In the genomic region with DNA sequence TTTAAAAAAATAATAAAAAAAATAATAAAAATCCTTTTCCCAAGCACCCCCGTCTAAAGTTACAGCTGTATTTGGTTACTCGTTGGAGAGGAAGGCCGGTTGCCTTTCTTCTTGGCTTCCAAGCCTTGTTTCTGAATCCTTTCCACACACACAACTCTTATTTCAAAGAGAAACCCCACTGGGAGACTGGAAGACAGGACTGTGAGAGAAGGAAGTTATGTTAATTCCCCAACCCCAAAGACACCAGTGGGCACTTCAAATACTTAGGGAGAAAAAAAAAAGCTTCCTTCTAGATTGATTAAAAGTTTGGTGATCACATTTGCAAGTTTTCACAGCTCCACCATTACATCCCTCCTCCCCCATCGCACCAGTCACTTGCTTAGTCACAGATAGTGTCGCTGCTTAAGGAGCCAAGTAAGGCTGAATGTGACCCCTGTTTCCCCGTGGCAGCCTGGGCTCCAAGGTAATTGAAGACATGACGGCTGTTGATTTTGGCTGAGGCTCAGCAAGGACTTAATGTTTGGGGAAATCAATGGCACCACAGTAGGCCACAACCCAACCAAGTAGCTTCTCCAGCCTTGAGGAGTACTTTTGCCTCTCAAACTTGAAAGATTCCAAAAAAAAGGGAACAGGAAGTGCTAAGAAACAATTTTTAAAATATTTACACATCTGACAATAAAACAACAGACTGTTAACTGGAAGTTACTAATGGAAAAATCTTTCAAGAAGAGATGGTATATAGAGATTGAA, we compare ENCODE assay signal across 1 cellular context.
TF ChIP-seq lines count a peak whose summit lies in the region.

No MANE protein-coding gene starts in this region.

TF ChIP-seq in K562, 482 proteins besides CTCF, POLR2A, EP300 and RAD21 (continues in another document):
- TF ChIP-seq RBBP5 (IDR thresholded peaks at IDR 0.05; ENCODE audit: borderline replicate concordance, insufficient read depth, low read length, poor library complexity, severe bottlenecking): no peak
- 0 out of 2 replicates have a peak, but pooled peaks have one; percentile 32 for TF ChIP-seq EHMT2 (IDR thresholded peaks at IDR 0.05)
- TF ChIP-seq, protein P1, sequence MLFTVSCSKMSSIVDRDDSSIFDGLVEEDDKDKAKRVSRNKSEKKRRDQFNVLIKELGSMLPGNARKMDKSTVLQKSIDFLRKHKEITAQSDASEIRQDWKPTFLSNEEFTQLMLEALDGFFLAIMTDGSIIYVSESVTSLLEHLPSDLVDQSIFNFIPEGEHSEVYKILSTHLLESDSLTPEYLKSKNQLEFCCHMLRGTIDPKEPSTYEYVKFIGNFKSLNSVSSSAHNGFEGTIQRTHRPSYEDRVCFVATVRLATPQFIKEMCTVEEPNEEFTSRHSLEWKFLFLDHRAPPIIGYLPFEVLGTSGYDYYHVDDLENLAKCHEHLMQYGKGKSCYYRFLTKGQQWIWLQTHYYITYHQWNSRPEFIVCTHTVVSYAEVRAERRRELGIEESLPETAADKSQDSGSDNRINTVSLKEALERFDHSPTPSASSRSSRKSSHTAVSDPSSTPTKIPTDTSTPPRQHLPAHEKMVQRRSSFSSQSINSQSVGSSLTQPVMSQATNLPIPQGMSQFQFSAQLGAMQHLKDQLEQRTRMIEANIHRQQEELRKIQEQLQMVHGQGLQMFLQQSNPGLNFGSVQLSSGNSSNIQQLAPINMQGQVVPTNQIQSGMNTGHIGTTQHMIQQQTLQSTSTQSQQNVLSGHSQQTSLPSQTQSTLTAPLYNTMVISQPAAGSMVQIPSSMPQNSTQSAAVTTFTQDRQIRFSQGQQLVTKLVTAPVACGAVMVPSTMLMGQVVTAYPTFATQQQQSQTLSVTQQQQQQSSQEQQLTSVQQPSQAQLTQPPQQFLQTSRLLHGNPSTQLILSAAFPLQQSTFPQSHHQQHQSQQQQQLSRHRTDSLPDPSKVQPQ (CRISPR knock-in tag; IDR thresholded peaks at IDR 0.05; ENCODE audit: borderline replicate concordance): no peak
- peak; percentile 43; the same call in 1 of the 2 replicates for TF ChIP-seq DPF2 (IDR thresholded peaks at IDR 0.05)
- TF ChIP-seq CBFA2T3 (IDR thresholded peaks at IDR 0.05): no peak
- no peak for TF ChIP-seq ZNF785 (CRISPR knock-in tag; IDR thresholded peaks at IDR 0.05)
- TF ChIP-seq ZNF699 (CRISPR knock-in tag; IDR thresholded peaks at IDR 0.05; ENCODE audit: insufficient replicate concordance): no peak
- TF ChIP-seq SOX6 (IDR thresholded peaks at IDR 0.05): no peak
- TF ChIP-seq CCNT2 (IDR thresholded peaks at IDR 0.05; ENCODE audit: borderline replicate concordance, extremely low read depth, insufficient read length, low read depth, low read length): no peak
- TF ChIP-seq NFE2L1 (tag; IDR thresholded peaks at IDR 0.05; ENCODE audit: borderline replicate concordance, low read depth): no peak
- TF ChIP-seq NFE2 (IDR thresholded peaks at IDR 0.05; ENCODE audit: low read depth): peak; percentile 37; the same call in 1 of the 2 replicates
- TF ChIP-seq HMG20A (CRISPR knock-in tag; conservative IDR thresholded peaks at IDR 0.05): no peak
- TF ChIP-seq CBFB (CRISPR knock-in tag; IDR thresholded peaks at IDR 0.05): no peak
- no peak for TF ChIP-seq SMAD2 (IDR thresholded peaks at IDR 0.05; ENCODE audit: low read depth, low read length)
- 0 out of 4 replicates have a peak, but pooled peaks of 1 of the 2 experiments have one; percentile 29 for TF ChIP-seq TRIM24 (IDR thresholded peaks at IDR 0.05)
- no peak for TF ChIP-seq SLC30A9 (CRISPR knock-in tag; IDR thresholded peaks at IDR 0.05)
- TF ChIP-seq, protein P2, sequence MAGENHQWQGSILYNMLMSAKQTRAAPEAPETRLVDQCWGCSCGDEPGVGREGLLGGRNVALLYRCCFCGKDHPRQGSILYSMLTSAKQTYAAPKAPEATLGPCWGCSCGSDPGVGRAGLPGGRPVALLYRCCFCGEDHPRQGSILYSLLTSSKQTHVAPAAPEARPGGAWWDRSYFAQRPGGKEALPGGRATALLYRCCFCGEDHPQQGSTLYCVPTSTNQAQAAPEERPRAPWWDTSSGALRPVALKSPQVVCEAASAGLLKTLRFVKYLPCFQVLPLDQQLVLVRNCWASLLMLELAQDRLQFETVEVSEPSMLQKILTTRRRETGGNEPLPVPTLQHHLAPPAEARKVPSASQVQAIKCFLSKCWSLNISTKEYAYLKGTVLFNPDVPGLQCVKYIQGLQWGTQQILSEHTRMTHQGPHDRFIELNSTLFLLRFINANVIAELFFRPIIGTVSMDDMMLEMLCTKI (IDR thresholded peaks at IDR 0.05; ENCODE audit: partially characterized antibody): no peak
- TF ChIP-seq ZNF384 (IDR thresholded peaks at IDR 0.05; ENCODE audit: low read depth, low read length): no peak
- no peak for TF ChIP-seq PREB (CRISPR knock-in tag; IDR thresholded peaks at IDR 0.05)
- TF ChIP-seq U2AF2 (optimal IDR thresholded peaks at IDR 0.05; ENCODE audit: low read depth, low read length): no peak
- TF ChIP-seq ZKSCAN3 (CRISPR knock-in tag; IDR thresholded peaks at IDR 0.05): no peak
- TF ChIP-seq E2F6 (IDR thresholded peaks at IDR 0.05; ENCODE audit: borderline replicate concordance in 1 of 2, extremely low read depth in 1 of 2, insufficient read depth in 1 of 2, insufficient read length in 1 of 2, low read depth in 1 of 2, low read length in 1 of 2, poor library complexity in 1 of 2, severe bottlenecking in 1 of 2): peak in 1 of 2 experiments; percentile 30
- no peak for TF ChIP-seq PYGO2 (tag; IDR thresholded peaks at IDR 0.05)
- no peak for TF ChIP-seq MNT (conservative IDR thresholded peaks at IDR 0.05)
- no peak for TF ChIP-seq THRA (IDR thresholded peaks at IDR 0.05)
- TF ChIP-seq KLF16 (IDR thresholded peaks at IDR 0.05): no peak
- 0 out of 2 replicates have a peak, but pooled peaks have one; percentile 10 for TF ChIP-seq ZNF316 (IDR thresholded peaks at IDR 0.05)
- TF ChIP-seq POLR2H (tag; IDR thresholded peaks at IDR 0.05; ENCODE audit: low read depth): no peak
- no peak for TF ChIP-seq PRMT5 (CRISPR knock-in tag; IDR thresholded peaks at IDR 0.05)
- no peak for TF ChIP-seq ZNF23 (CRISPR knock-in tag; IDR thresholded peaks at IDR 0.05)
- TF ChIP-seq, protein P3, sequence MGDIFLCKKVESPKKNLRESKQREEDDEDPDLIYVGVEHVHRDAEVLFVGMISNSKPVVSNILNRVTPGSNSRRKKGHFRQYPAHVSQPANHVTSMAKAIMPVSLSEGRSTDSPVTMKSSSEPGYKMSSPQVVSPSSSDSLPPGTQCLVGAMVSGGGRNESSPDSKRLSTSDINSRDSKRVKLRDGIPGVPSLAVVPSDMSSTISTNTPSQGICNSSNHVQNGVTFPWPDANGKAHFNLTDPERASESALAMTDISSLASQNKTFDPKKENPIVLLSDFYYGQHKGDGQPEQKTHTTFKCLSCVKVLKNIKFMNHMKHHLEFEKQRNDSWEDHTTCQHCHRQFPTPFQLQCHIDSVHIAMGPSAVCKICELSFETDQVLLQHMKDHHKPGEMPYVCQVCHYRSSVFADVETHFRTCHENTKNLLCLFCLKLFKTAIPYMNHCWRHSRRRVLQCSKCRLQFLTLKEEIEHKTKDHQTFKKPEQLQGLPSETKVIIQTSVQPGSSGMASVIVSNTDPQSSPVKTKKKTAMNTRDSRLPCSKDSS (IDR thresholded peaks at IDR 0.05; ENCODE audit: low read depth, partially characterized antibody): no peak
- TF ChIP-seq POLR2AphosphoS5 (IDR thresholded peaks at IDR 0.05; ENCODE audit: control insufficient read depth, insufficient read depth, low read depth, low read length): no peak
- TF ChIP-seq POLR2AphosphoS2 (IDR thresholded peaks at IDR 0.05; ENCODE audit: low read length): no peak
- 0 out of 2 replicates have a peak, but pooled peaks have one; percentile 18 for TF ChIP-seq NFRKB (IDR thresholded peaks at IDR 0.05; ENCODE audit: low read depth)
- TF ChIP-seq, protein P4, sequence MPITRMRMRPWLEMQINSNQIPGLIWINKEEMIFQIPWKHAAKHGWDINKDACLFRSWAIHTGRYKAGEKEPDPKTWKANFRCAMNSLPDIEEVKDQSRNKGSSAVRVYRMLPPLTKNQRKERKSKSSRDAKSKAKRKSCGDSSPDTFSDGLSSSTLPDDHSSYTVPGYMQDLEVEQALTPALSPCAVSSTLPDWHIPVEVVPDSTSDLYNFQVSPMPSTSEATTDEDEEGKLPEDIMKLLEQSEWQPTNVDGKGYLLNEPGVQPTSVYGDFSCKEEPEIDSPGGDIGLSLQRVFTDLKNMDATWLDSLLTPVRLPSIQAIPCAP (CRISPR knock-in tag; IDR thresholded peaks at IDR 0.05; ENCODE audit: borderline replicate concordance): no peak
- TF ChIP-seq NFIC (IDR thresholded peaks at IDR 0.05): peak; percentile 23; the same call in 1 of the 2 replicates
- no peak for TF ChIP-seq BRCA1 (IDR thresholded peaks at IDR 0.05)
- TF ChIP-seq BRCA1 (CRISPR knock-in tag; IDR thresholded peaks at IDR 0.05): no peak
- TF ChIP-seq, protein P5, sequence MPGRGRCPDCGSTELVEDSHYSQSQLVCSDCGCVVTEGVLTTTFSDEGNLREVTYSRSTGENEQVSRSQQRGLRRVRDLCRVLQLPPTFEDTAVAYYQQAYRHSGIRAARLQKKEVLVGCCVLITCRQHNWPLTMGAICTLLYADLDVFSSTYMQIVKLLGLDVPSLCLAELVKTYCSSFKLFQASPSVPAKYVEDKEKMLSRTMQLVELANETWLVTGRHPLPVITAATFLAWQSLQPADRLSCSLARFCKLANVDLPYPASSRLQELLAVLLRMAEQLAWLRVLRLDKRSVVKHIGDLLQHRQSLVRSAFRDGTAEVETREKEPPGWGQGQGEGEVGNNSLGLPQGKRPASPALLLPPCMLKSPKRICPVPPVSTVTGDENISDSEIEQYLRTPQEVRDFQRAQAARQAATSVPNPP (IDR thresholded peaks at IDR 0.05; ENCODE audit: borderline replicate concordance, insufficient read depth, insufficient read length): no peak
- TF ChIP-seq, protein P6, sequence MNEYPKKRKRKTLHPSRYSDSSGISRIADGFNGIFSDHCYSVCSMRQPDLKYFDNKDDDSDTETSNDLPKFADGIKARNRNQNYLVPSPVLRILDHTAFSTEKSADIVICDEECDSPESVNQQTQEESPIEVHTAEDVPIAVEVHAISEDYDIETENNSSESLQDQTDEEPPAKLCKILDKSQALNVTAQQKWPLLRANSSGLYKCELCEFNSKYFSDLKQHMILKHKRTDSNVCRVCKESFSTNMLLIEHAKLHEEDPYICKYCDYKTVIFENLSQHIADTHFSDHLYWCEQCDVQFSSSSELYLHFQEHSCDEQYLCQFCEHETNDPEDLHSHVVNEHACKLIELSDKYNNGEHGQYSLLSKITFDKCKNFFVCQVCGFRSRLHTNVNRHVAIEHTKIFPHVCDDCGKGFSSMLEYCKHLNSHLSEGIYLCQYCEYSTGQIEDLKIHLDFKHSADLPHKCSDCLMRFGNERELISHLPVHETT (CRISPR knock-in tag; conservative IDR thresholded peaks at IDR 0.05 in 1 of 2, IDR thresholded peaks at IDR 0.05 in 1 of 2): no peak
- no peak for TF ChIP-seq ZNF274 (IDR thresholded peaks at IDR 0.05; ENCODE audit: borderline replicate concordance, low read depth, low read length)
- no peak for TF ChIP-seq ZBTB12 (CRISPR knock-in tag; IDR thresholded peaks at IDR 0.05)
